ENCODE assay signal across 22 cellular contexts in genomic region chr2:13001408-13001807, GRCh38.
"Had no signal": no experiment of that assay in that cellular context is flagged by ENCODE, and none has a peak within 500 bp of the region (broad histone marks: within the 10 kb centered on the region; RNA-seq: fewer than 3 reads in every experiment).

No MANE protein-coding gene starts in this region.

- ATAC-seq: activated CD8-positive, alpha-beta T cell treated with anti-CD3 and anti-CD28 coated beads for 36 hours; esophagus mucosa; mucosa of descending colon; stimulated activated naive B cell treated with anti-CD40 and anti-IgM and Interleukin-4, amounts not matched to agents 10 μg/mL and 1 μg/mL and 100 μg/mL, for 72 hours had no signal

- H3K9ac ChIP-seq: parathyroid adenoma had no signal

- H3K27me3 ChIP-seq: uterus had no signal

- DNase-seq: activated CD4-positive, alpha-beta T cell treated with anti-CD3 and anti-CD28 coated beads, Interleukin-2, amount 10 ng/mL, durations not matched to agents 7 days and 5 days; activated CD4-positive, CD25-positive, alpha-beta regulatory T cell treated with anti-CD3 and anti-CD28 coated beads, Interleukin-2, amount 50 U/mL, for 72 hours; activated CD8-positive, alpha-beta T cell treated with anti-CD3 and anti-CD28 coated beads for 36 hours; activated gamma-delta T cell treated with Interleukin-2 at 50 U/mL for 16 hours; aorta; effector CD8-positive, alpha-beta T cell; glutamatergic neuron; hypothalamus; mesendoderm; mucosa of descending colon; naive B cell; nucleus accumbens; stimulated activated CD4-positive, alpha-beta T cell treated with anti-CD3 and anti-CD28 coated beads, Interleukin-15, amount 100 ng/mL, for 24 hours; stimulated activated CD8-positive, alpha-beta memory T cell treated with anti-CD3 and anti-CD28 coated beads, Interleukin-4, amount 100 ng/mL, for 48 hours; stimulated activated naive B cell treated with anti-CD40 and anti-IgM and Interleukin-4, amounts not matched to agents 10 μg/mL and 1 μg/mL and 100 μg/mL, for 72 hours; trophoblast cell; WERI-Rb-1 had no signal

- H3K4me1 ChIP-seq: parathyroid adenoma, uterus had no signal

- H3K4me3 ChIP-seq: mucosa of descending colon, smooth muscle cell, uterus had no signal

- FAIRE-seq: frontal cortex had no signal

- H3K4me2 ChIP-seq: smooth muscle cell had no signal

- H3K27ac ChIP-seq: parathyroid adenoma, uterus, WERI-Rb-1 had no signal

- H3K9me3 ChIP-seq: mucosa of descending colon, uterus had no signal

- H3K79me2 ChIP-seq: parathyroid adenoma had no signal

- H3K36me3 ChIP-seq: uterus, WERI-Rb-1 had no signal
